17 cellular contexts compared by ENCODE assay signal in genomic region chr1:102463328-102463727, GRCh38.
DNase-seq lines count a peak whose midpoint lies in the region; ATAC-seq and TF ChIP-seq lines count a peak whose summit lies in the region.
"Had no signal": no experiment of that assay in that cellular context is flagged by ENCODE, and none has a peak within 500 bp of the region (broad histone marks: within the 10 kb centered on the region; RNA-seq: fewer than 3 reads in every experiment).

No MANE protein-coding gene starts in this region.

- TF ChIP-seq EP300 in SK-N-SH (IDR thresholded peaks at IDR 0.05; ENCODE audit: borderline replicate concordance in 1 of 2, low read depth in 1 of 2, low read length in 1 of 2) = no peak

- POLR2A ChIA-PET in SK-N-SH (lab: Yijun Ruan, JAX) = no interaction called here

- H3K9ac ChIP-seq in SK-N-SH = no peak overlapping the region
- H3K9ac ChIP-seq: BLaER1 treated with 17β-estradiol and CSF1 and Interleukin-3, amounts not matched to agents 10 nM and 100 nM had no signal

- no peak overlapping the region for H2AFZ ChIP-seq in SK-N-SH (ENCODE audit: low read depth)

- H3K4me3 ChIP-seq in SK-N-SH (ENCODE audit: low read depth in 2 of 2, low read length in 1 of 2) = no peak overlapping the region
- H3K4me3 ChIP-seq: BLaER1 treated with 17β-estradiol and CSF1 and Interleukin-3, amounts not matched to agents 10 nM and 100 nM; GM12878 had no signal

- H3K36me3 ChIP-seq in SK-N-SH (replicated peaks in 1 of 2; ENCODE audit: control insufficient read depth in 1 of 2, insufficient read depth in 2 of 2, low read length in 1 of 2) = no peaks in the 10 kb centered on the region
- H3K36me3 ChIP-seq: BLaER1 treated with 17β-estradiol and CSF1 and Interleukin-3, amounts not matched to agents 10 nM and 100 nM had no signal

- H4K20me1 ChIP-seq in SK-N-SH (ENCODE audit: insufficient read depth) = no peaks in the 10 kb centered on the region
- H4K20me1 ChIP-seq: BLaER1 treated with 17β-estradiol and CSF1 and Interleukin-3, amounts not matched to agents 10 nM and 100 nM had no signal

- no peaks in the 10 kb centered on the region for H3K27me3 ChIP-seq in SK-N-SH (ENCODE audit: insufficient read depth)
- H3K27me3 ChIP-seq: BLaER1 treated with 17β-estradiol and CSF1 and Interleukin-3, amounts not matched to agents 10 nM and 100 nM had no signal

- H3K4me1 ChIP-seq in SK-N-SH (ENCODE audit: control insufficient read depth in 1 of 2, insufficient read depth in 2 of 2, low read depth in 1 of 2, low read length in 1 of 2) = no peaks in the 10 kb centered on the region
- H3K4me1 ChIP-seq: BLaER1 treated with 17β-estradiol and CSF1 and Interleukin-3, amounts not matched to agents 10 nM and 100 nM; Caco-2 had no signal

- H3K4me2 ChIP-seq in SK-N-SH = no peak overlapping the region
- H3K4me2 ChIP-seq: BLaER1 treated with 17β-estradiol and CSF1 and Interleukin-3, amounts not matched to agents 10 nM and 100 nM had no signal

- no peaks in the 10 kb centered on the region for H3K9me2 ChIP-seq in SK-N-SH

- ATAC-seq in SK-N-SH treated with all-trans-retinoic acid at 6 μM for 48 hours = peak; percentile 76
- no peak for ATAC-seq in stimulated activated naive CD8-positive, alpha-beta T cell treated with anti-CD3 and anti-CD28 coated beads, Interleukin-15, Interleukin-2, amounts not matched to agents 100 U/mL and 50 U/mL, for 24 hours
- ATAC-seq: CD8-positive, alpha-beta T cell; GM12878 had no signal

- CTCF ChIA-PET in SK-N-SH (lab: Yijun Ruan, JAX) = no interaction called here

- H3K27ac ChIP-seq in SK-N-SH (ENCODE audit: low read depth in 2 of 2, low read length in 1 of 2) = no peak overlapping the region
- H3K27ac ChIP-seq: 22Rv1; BLaER1 treated with 17β-estradiol and CSF1 and Interleukin-3, amounts not matched to agents 10 nM and 100 nM; C4-2B had no signal

- H3F3A ChIP-seq in SK-N-SH (replicated peaks; ENCODE audit: insufficient read depth) = no peaks in the 10 kb centered on the region

- H3K79me2 ChIP-seq in SK-N-SH (ENCODE audit: insufficient read depth) = no peaks in the 10 kb centered on the region

- no peaks in the 10 kb centered on the region for H3K9me3 ChIP-seq in SK-N-SH
- H3K9me3 ChIP-seq: BLaER1 treated with 17β-estradiol and CSF1 and Interleukin-3, amounts not matched to agents 10 nM and 100 nM; Caco-2 had no signal

- 28% methylated on average over 2 of the region's 2 CpGs for WGBS in SK-N-SH (ENCODE audit: low lambda C conversion rate)

- no peak for TF ChIP-seq CTCF in SK-N-SH (IDR thresholded peaks at IDR 0.05)

- DNase-seq in SK-N-SH (no peak), EH (ENCODE audit: low read depth) (peak; percentile 13), ecto neural progenitor cell (ENCODE audit: low spot score) (no peak)
- DNase-seq in stimulated activated naive CD8-positive, alpha-beta T cell treated with anti-CD3 and anti-CD28 coated beads, Interleukin-15, Interleukin-2, amounts not matched to agents 100 U/mL and 50 U/mL, for 24 hours = no peak
- DNase-seq: AML-193; Caco-2; Calu3; CD4-positive, alpha-beta T cell; CD8-positive, alpha-beta T cell; DMS79 treated with DMSO at 0.1 percent for 48 hours; EL; GDM1 had no signal

- no peak for TF ChIP-seq RAD21 in SK-N-SH (IDR thresholded peaks at IDR 0.05; ENCODE audit: low read length)

TF ChIP-seq in SK-N-SH treated with all-trans-retinoic acid at 6 μM for 48 hours, 23 proteins besides CTCF, POLR2A, EP300 and RAD21:
- TF ChIP-seq TOX (CRISPR knock-in tag; IDR thresholded peaks at IDR 0.05; ENCODE audit: borderline replicate concordance) (peak; percentile 72; the same call in 1 of the 2 replicates), RARB (CRISPR knock-in tag; IDR thresholded peaks at IDR 0.05) (no peak), BACH2 (CRISPR knock-in tag; IDR thresholded peaks at IDR 0.05; ENCODE audit: borderline replicate concordance) (no peak), ISL1 (CRISPR knock-in tag; IDR thresholded peaks at IDR 0.05) (peak; percentile 74), PPARA (CRISPR knock-in tag; IDR thresholded peaks at IDR 0.05; ENCODE audit: borderline replicate concordance) (no peak), PATZ1 (CRISPR knock-in tag; IDR thresholded peaks at IDR 0.05; ENCODE audit: borderline replicate concordance) (peak; percentile 45; the same call in 1 of the 2 replicates), ZC3H10 (CRISPR knock-in tag; IDR thresholded peaks at IDR 0.05) (peak; percentile 94)

TF ChIP-seq in SK-N-SH, 30 proteins besides CTCF, POLR2A, EP300 and RAD21:
- TF ChIP-seq RXRA (IDR thresholded peaks at IDR 0.05; ENCODE audit: borderline replicate concordance, low read depth) (no peak), JUND (IDR thresholded peaks at IDR 0.05) (no peak), POLR2AphosphoS5 (IDR thresholded peaks at IDR 0.05; ENCODE audit: low read depth, low read length) (no peak), IRF3 (IDR thresholded peaks at IDR 0.05; ENCODE audit: low read depth, low read length) (no peak)
